ENCODE assay signal across 11 cellular contexts in the genomic region with DNA sequence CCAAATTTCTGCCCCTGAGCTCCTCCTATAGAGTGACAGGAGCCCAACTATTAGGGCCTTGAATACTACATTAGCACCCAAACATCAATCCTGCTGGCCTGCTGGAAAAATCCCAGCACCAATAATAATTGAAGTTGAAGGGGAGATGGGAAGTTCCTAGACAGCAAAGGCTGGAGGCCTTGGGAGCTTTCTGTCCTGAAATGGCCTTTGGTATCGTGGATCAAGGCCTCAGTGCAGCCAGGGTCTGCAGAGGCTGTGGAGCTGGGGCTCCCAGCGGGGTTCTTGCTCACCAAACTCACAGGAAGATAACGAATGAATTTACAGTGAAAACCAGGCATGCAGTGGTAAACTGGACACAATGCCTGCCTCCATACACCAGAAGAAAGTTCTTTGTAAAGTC. TPM values are rescaled to one million over a fixed set of nuclear protein-coding genes. Genes with fewer than 3 reads are reported as not detected.
DNase-seq lines count a peak whose midpoint lies in the region; ATAC-seq and TF ChIP-seq lines count a peak whose summit lies in the region.
"Had no signal": no experiment of that assay in that cellular context is flagged by ENCODE, and none has a peak within 500 bp of the region (broad histone marks: within the 10 kb centered on the region; RNA-seq: fewer than 3 reads in every experiment).

No MANE protein-coding gene starts in this region.

- intact Hi-C loops in esophagus squamous epithelium (cut with DNase I): no loop called here

- peaks cover 0 to 2% (median under 1%) of the 10 kb centered on the region in 3 donors for H3K36me3 Mint-ChIP-seq in CD8-positive, alpha-beta memory T cell
- H3K36me3 Mint-ChIP-seq in T-cell: no peaks in the 10 kb centered on the region

- peaks cover 23% of the 10 kb centered on the region for H3K79me2 ChIP-seq in trophoblast cell (ENCODE audit: control insufficient read depth, insufficient read depth, low read length, poor library complexity)

- H2AFZ ChIP-seq in trophoblast cell (ENCODE audit: insufficient read depth, low read length, poor library complexity): peak overlapping the region; percentile 43

- peak overlapping the region in 3 of 7 donors; percentile 57 to 73 (median 68) for H3K4me3 Mint-ChIP-seq in CD8-positive, alpha-beta memory T cell
- peak overlapping the region in 1 of 3 donors; percentile 66 for H3K4me3 Mint-ChIP-seq in T-cell

- TF ChIP-seq CTCF in esophagus squamous epithelium (IDR thresholded peaks at IDR 0.05): no peak

- H3K27me3 Mint-ChIP-seq in CD8-positive, alpha-beta memory T cell: no peaks in the 10 kb centered on the region
- H3K27me3 Mint-ChIP-seq in T-cell: no peaks in the 10 kb centered on the region

- H3K23ac ChIP-seq in trophoblast cell (ENCODE audit: low read length): no peak overlapping the region

- ATAC-seq in T-cell (replicated peaks in 1 of 4): no peak
- ATAC-seq: SK-N-SH treated with all-trans-retinoic acid at 6 μM for 48 hours had no signal

- H3K27ac Mint-ChIP-seq in CD8-positive, alpha-beta memory T cell: peak overlapping the region; percentile 93 to 96 (median 94)
- H3K27ac Mint-ChIP-seq in T-cell: peak overlapping the region; percentile 96 to 98

- H4K91ac ChIP-seq in trophoblast cell (ENCODE audit: low read depth, low read length): peak overlapping the region; percentile 100

- H3K79me1 ChIP-seq in trophoblast cell (ENCODE audit: low read length): peaks cover 55% of the 10 kb centered on the region

- peak overlapping the region; percentile 40 for H3K27ac ChIP-seq in CD8-positive, alpha-beta memory T cell (ENCODE audit: low read depth, low read length)
- H3K27ac ChIP-seq in esophagus squamous epithelium: peak overlapping the region; percentile 88 to 97 (median 94)
- peak overlapping the region; percentile 100 for H3K27ac ChIP-seq in trophoblast cell (ENCODE audit: low read depth, low read length)

- H2BK120ac ChIP-seq in trophoblast cell (ENCODE audit: insufficient read depth, low read length, poor library complexity): peak overlapping the region; percentile 99

- CTCF ChIA-PET in CD8-positive, alpha-beta memory T cell (lab: Charles Lee): interaction anchor here (0.7 to 2.1 kb wide), 8 partner anchors 9 to 80 kb away, joined by 3 to 15 read pairs (median 4); a partner anchor contains a TSS
- CTCF ChIA-PET in T-cell (lab: Charles Lee): interaction anchor here (0.5 to 1.8 kb wide), 3 partner anchors 9 to 80 kb away, joined by 3 to 10 read pairs (median 4); a partner anchor contains a TSS

- H3K4me1 Mint-ChIP-seq in CD8-positive, alpha-beta memory T cell: peaks cover 18 to 30% (median 20%) of the 10 kb centered on the region in 3 donors
- peaks cover 20 to 28% (median 25%) of the 10 kb centered on the region in 3 donors for H3K4me1 Mint-ChIP-seq in T-cell

- no peak for DNase-seq in CD8-positive, alpha-beta memory T cell
- DNase-seq in T-cell (no peak), esophagus squamous epithelium (lab: John Stamatoyannopoulos, UW) (no peak), trophoblast cell (no peak), mesenteric fat pad (ENCODE audit: low spot score) (no peak), ureter (ENCODE audit: low spot score) (no peak), HuH-7.5 (ENCODE audit: low spot score) (no peak), SW 1271 (lab: John Stamatoyannopoulos, UW) (no peak)
- DNase-seq: foreskin fibroblast, MG63 had no signal

- H3K36me3 ChIP-seq in CD8-positive, alpha-beta memory T cell (ENCODE audit: insufficient read depth, low read length): no peaks in the 10 kb centered on the region
- H3K36me3 ChIP-seq in esophagus squamous epithelium: peaks cover 0 to 4% (median 0%) of the 10 kb centered on the region in 3 donors
- peaks cover 2 to 8% of the 10 kb centered on the region in 2 experiments for H3K36me3 ChIP-seq in trophoblast cell (ENCODE audit: control insufficient read depth in 1 of 2, insufficient read depth in 2 of 2, low read length in 2 of 2)

- peak overlapping the region; percentile 90 for H3K18ac ChIP-seq in trophoblast cell (ENCODE audit: low read length)

- no peak overlapping the region for H3K4me2 ChIP-seq in trophoblast cell (ENCODE audit: low read length)

- TF ChIP-seq POLR2A in esophagus squamous epithelium (IDR thresholded peaks at IDR 0.05): no peak

- no peak overlapping the region for H3K9ac ChIP-seq in trophoblast cell (ENCODE audit: low read length)

- H3K14ac ChIP-seq in trophoblast cell (ENCODE audit: low read length): peak overlapping the region; percentile 98

- peak overlapping the region; percentile 89 for H2AK5ac ChIP-seq in trophoblast cell (ENCODE audit: low read length)

- H4K12ac ChIP-seq in trophoblast cell (ENCODE audit: low read depth, low read length): peak overlapping the region; percentile 80

- peaks cover 23% of the 10 kb centered on the region for H3K4me1 ChIP-seq in CD8-positive, alpha-beta memory T cell (ENCODE audit: insufficient read depth, low read length)
- H3K4me1 ChIP-seq in esophagus squamous epithelium: peaks cover 57 to 100% (median 75%) of the 10 kb centered on the region in 3 donors
- H3K4me1 ChIP-seq in trophoblast cell (ENCODE audit: control insufficient read depth in 1 of 2, insufficient read depth in 2 of 2, low read length in 2 of 2): peaks cover 54% of the 10 kb centered on the region in 2 experiments

- no peak overlapping the region for H3K4me3 ChIP-seq in CD8-positive, alpha-beta memory T cell (ENCODE audit: low read length)
- H3K4me3 ChIP-seq in esophagus squamous epithelium (no peak overlapping the region), trophoblast cell (ENCODE audit: low read depth, low read length) (no peak overlapping the region)
- H3K4me3 ChIP-seq: MG63 had no signal

- H4K8ac ChIP-seq in trophoblast cell (ENCODE audit: low read depth, low read length): peak overlapping the region; percentile 96

- H2BK12ac ChIP-seq in trophoblast cell (ENCODE audit: low read length): peak overlapping the region; percentile 99

- WGBS in esophagus squamous epithelium, 2 donors: 67 to 80% methylated on average over 2 to 3 of the region's 3 CpGs
- no CpG with 5 or more reads among the region's 3 CpGs for WGBS in trophoblast cell (ENCODE audit: extremely low coverage, insufficient coverage, insufficient read length)

- no peaks in the 10 kb centered on the region for H3K27me3 ChIP-seq in CD8-positive, alpha-beta memory T cell (ENCODE audit: insufficient read depth, low read length, poor library complexity, severe bottlenecking)
- no peaks in the 10 kb centered on the region for H3K27me3 ChIP-seq in esophagus squamous epithelium
- H3K27me3 ChIP-seq in trophoblast cell (ENCODE audit: insufficient read depth, low read length): no peaks in the 10 kb centered on the region
- H3K27me3 ChIP-seq: MG63 had no signal

- POLR2A ChIA-PET in CD8-positive, alpha-beta memory T cell (lab: Charles Lee): interaction anchor here (0.6 to 2.1 kb wide), 4 partner anchors 9 to 58 kb away, joined by 3 to 20 read pairs (median 4); a partner anchor contains a TSS
- POLR2A ChIA-PET in T-cell (lab: Charles Lee): no interaction called here

- peak overlapping the region; percentile 93 for H3K4ac ChIP-seq in trophoblast cell (ENCODE audit: low read depth, low read length)

- H3K9me3 Mint-ChIP-seq in CD8-positive, alpha-beta memory T cell: no peaks in the 10 kb centered on the region
- H3K9me3 Mint-ChIP-seq in T-cell: no peaks in the 10 kb centered on the region

- no peaks in the 10 kb centered on the region for H3K9me3 ChIP-seq in CD8-positive, alpha-beta memory T cell (ENCODE audit: low read length)
- H3K9me3 ChIP-seq in esophagus squamous epithelium (no peaks in the 10 kb centered on the region), trophoblast cell (ENCODE audit: insufficient read depth, low read depth, low read length) (no peaks in the 10 kb centered on the region)
- H3K9me3 ChIP-seq: MG63 had no signal

- H2BK5ac ChIP-seq in trophoblast cell (ENCODE audit: low read depth, low read length, poor library complexity): peak overlapping the region; percentile 99

RNA-seq across cellular contexts. Expression of a gene that starts 9.2 kb away (rescaled TPM):
- total RNA-seq in CD8-positive, alpha-beta memory T cell: 10 to 100 TPM; 25.4 to 25.8 TPM
- 7.2 TPM for polyA plus RNA-seq in CD8-positive, alpha-beta memory T cell
- total RNA-seq in T-cell (10 to 100 TPM; 23.6 to 39.0 (median 34.3) TPM), esophagus squamous epithelium (100 to 1,000 TPM in 2 of 4 donors, 10 to 100 TPM in 2; 64.7 to 139 (median 88.4) TPM), mesenteric fat pad (44.7 TPM), ureter (80.2 TPM)
- 103 and 108 TPM in 2 replicates for polyA plus RNA-seq in trophoblast cell (2013)

RNA-seq across cellular contexts. Expression of a gene that starts 47.7 kb away (rescaled TPM):
- total RNA-seq in CD8-positive, alpha-beta memory T cell: 100 to 1,000 TPM; 549 to 556 TPM
- 266 TPM for polyA plus RNA-seq in CD8-positive, alpha-beta memory T cell
- total RNA-seq in T-cell (100 to 1,000 TPM; 428 to 516 (median 483) TPM), esophagus squamous epithelium (100 to 1,000 TPM; 192 to 499 (median 281) TPM), mesenteric fat pad (258 TPM), ureter (544 TPM)
- 550 and 552 TPM in 2 replicates for polyA plus RNA-seq in trophoblast cell (2013)

RNA-seq across cellular contexts. Expression of a gene that starts 52.8 kb away (rescaled TPM):
- 10 to 100 TPM; 27.6 to 28.7 TPM for total RNA-seq in CD8-positive, alpha-beta memory T cell
- 11.9 TPM for polyA plus RNA-seq in CD8-positive, alpha-beta memory T cell
- 10 to 100 TPM; 19.9 to 29.7 (median 25.9) TPM for total RNA-seq in T-cell
- total RNA-seq in esophagus squamous epithelium: 10 to 100 TPM; 24.6 to 38.1 (median 29.5) TPM
- 12.6 and 12.9 TPM in 2 replicates for polyA plus RNA-seq in trophoblast cell (2013)
- 15.6 TPM for total RNA-seq in mesenteric fat pad
- total RNA-seq in ureter: 26.9 TPM

RNA-seq across cellular contexts. Expression of a gene that starts 56.5 kb away (rescaled TPM):
- under 1 TPM; 0.29 to 0.37 TPM for total RNA-seq in CD8-positive, alpha-beta memory T cell
- not detected for polyA plus RNA-seq in CD8-positive, alpha-beta memory T cell
- total RNA-seq in T-cell (not detected), esophagus squamous epithelium (under 1 TPM in 2 of 4 donors, not detected in 2; 0.13 to 0.38 TPM), mesenteric fat pad (not detected), ureter (not detected)
- polyA plus RNA-seq in trophoblast cell (2013): 0.12 and 0.18 TPM in 2 replicates

RNA-seq across cellular contexts. Expression of a gene that starts 56.6 kb away (rescaled TPM):
- 100 to 1,000 TPM; 140 to 148 TPM for total RNA-seq in CD8-positive, alpha-beta memory T cell
- 167 TPM for polyA plus RNA-seq in CD8-positive, alpha-beta memory T cell
- total RNA-seq in T-cell: 10 to 100 TPM; 31.4 to 54.5 (median 49.4) TPM
- 10 to 100 TPM; 31.7 to 56.1 (median 46.9) TPM for total RNA-seq in esophagus squamous epithelium
- 140 and 147 TPM in 2 replicates for polyA plus RNA-seq in trophoblast cell (2013)
- 56.9 TPM for total RNA-seq in mesenteric fat pad
- total RNA-seq in ureter: 49.5 TPM

Comparison
In these comparisons a context has a peak if more than half of its experiments do, and no peak if none do; other contexts are left out.
1. H3K27ac ChIP-seq: peak in every context shown above with its lines; median percentile 100 in trophoblast cell; 94 in esophagus squamous epithelium; 40 in CD8-positive, alpha-beta memory T cell.